Comparison of ENCODE assay signal across 9 cellular contexts in genomic region chr12:80598004-80598606, GRCh38.
DNase-seq lines count a peak whose midpoint lies in the region; ATAC-seq and TF ChIP-seq lines count a peak whose summit lies in the region.
"Had no signal": no experiment of that assay in that cellular context is flagged by ENCODE, and none has a peak within 500 bp of the region (broad histone marks: within the 10 kb centered on the region; RNA-seq: fewer than 3 reads in every experiment).

No MANE protein-coding gene starts in this region.

- peak; percentile 72 for DNase-seq in DMS53 (lab: John Stamatoyannopoulos, UW)
- peak; percentile 6 for DNase-seq in KBM-7
- peak; percentile 2 to 23 (median 13) for DNase-seq in body of pancreas
- peak; percentile 77 for DNase-seq in myocyte (ENCODE audit: low read depth)
- no peak for DNase-seq in activated CD4-positive, alpha-beta T cell treated with anti-CD3 and anti-CD28 coated beads for 1 hour
- DNase-seq in activated CD8-positive, alpha-beta memory T cell treated with anti-CD3 and anti-CD28 coated beads, Interleukin-2, amount 50 U/mL, for 4 hours = no peak
- DNase-seq: NCI-H1694 treated with DMSO at 0.1 percent for 48 hours had no signal

- no peak for TF ChIP-seq POLR2A in body of pancreas (IDR thresholded peaks at IDR 0.05)

- no peaks in the 10 kb centered on the region for H3K9me3 ChIP-seq in body of pancreas

- in situ Hi-C loops in KBM-7 (cut with MboI; ENCODE audit: low pct_unique_long_range_greater_than_20kb, low sequenced_read_pairs) = no loop called here

- 33 to 34% methylated on average over 5 of the region's 5 CpGs for WGBS in body of pancreas, 2 donors

- no peaks in the 10 kb centered on the region for H3K36me3 ChIP-seq in body of pancreas (replicated peaks in 1 of 2; ENCODE audit: insufficient read depth in 1 of 2, low read depth in 2 of 2)

- no peaks in the 10 kb centered on the region for H3K27me3 ChIP-seq in body of pancreas

- no peaks in the 10 kb centered on the region for H3K4me1 ChIP-seq in body of pancreas

- no peak overlapping the region for H3K27ac ChIP-seq in body of pancreas

- no peak overlapping the region for H3K4me3 ChIP-seq in body of pancreas

- ATAC-seq in body of pancreas = no peak
- ATAC-seq in GM21576 (IDR thresholded peaks at IDR 0.05; ENCODE audit: unreplicated experiment) = no peak
- ATAC-seq in HG03025 (IDR thresholded peaks at IDR 0.05; ENCODE audit: low FRiP score, unreplicated experiment) = no peak

- peak in 3 of 7 experiments; percentile 36 to 52 (median 46) for TF ChIP-seq CTCF in body of pancreas (IDR thresholded peaks at IDR 0.05)

- intact Hi-C loops in body of pancreas (cut with DNase I) = loop anchor here (10.0 kb wide), 1 partner anchor 183 kb away; no protein-coding TSS in a partner anchor

Comparison
In these comparisons a context has a peak if more than half of its experiments do, and no peak if none do; other contexts are left out.
1. DNase-seq: peak in DMS53 (single experiment), KBM-7 (single experiment), body of pancreas (4 of 4) and myocyte (single experiment); none in activated CD4-positive, alpha-beta T cell treated with anti-CD3 and anti-CD28 coated beads for 1 hour (single experiment) and activated CD8-positive, alpha-beta memory T cell treated with anti-CD3 and anti-CD28 coated beads, Interleukin-2, amount 50 U/mL, for 4 hours (single experiment).